ENCODE assay signal across 18 cellular contexts in the genomic region with DNA sequence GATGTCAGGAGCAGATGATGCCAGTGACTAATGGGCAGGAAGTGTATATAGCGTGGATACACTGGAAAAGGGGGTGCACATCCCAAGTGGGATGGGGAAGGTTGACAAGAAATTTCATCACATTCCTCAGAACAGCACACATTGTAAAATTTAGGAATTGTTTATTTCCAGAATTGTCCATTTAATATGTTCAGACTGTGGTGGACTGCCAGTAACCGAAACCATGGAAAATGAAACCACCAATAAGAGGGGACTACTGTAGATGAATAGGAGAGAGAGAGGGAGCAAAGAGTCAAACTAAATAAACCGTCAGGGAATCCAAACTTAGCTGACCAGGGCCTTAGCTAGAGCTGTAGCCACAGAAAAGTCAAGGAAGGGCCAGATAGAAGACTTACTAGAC.
A peak's percentile ranks its signal among the peaks of the same experiment; 100 is the strongest.
DNase-seq lines count a peak whose midpoint lies in the region; ATAC-seq, FAIRE-seq and TF ChIP-seq lines count a peak whose summit lies in the region.
"Had no signal": no experiment of that assay in that cellular context is flagged by ENCODE, and none has a peak within 500 bp of the region (broad histone marks: within the 10 kb centered on the region; RNA-seq: fewer than 3 reads in every experiment).

No MANE protein-coding gene starts in this region.

- no peak overlapping the region for H3K27ac ChIP-seq in SK-N-SH (ENCODE audit: low read depth in 2 of 2, low read length in 1 of 2)
- H3K27ac ChIP-seq: 22Rv1; BLaER1 treated with 17β-estradiol and CSF1 and Interleukin-3, amounts not matched to agents 10 nM and 100 nM had no signal

- H3K27me3 ChIP-seq in SK-N-SH (ENCODE audit: insufficient read depth): no peaks in the 10 kb centered on the region
- H3K27me3 ChIP-seq: BLaER1 treated with 17β-estradiol and CSF1 and Interleukin-3, amounts not matched to agents 10 nM and 100 nM had no signal

- peak overlapping the region; percentile 54; the same call in 1 of the 2 replicates for H2AFZ ChIP-seq in SK-N-SH (ENCODE audit: low read depth)

- H3K79me2 ChIP-seq in SK-N-SH (ENCODE audit: insufficient read depth): no peaks in the 10 kb centered on the region

- no peaks in the 10 kb centered on the region for H3K9me2 ChIP-seq in SK-N-SH

- H3K36me3 ChIP-seq in SK-N-SH (replicated peaks in 1 of 2; ENCODE audit: control insufficient read depth in 1 of 2, insufficient read depth in 2 of 2, low read length in 1 of 2): no peaks in the 10 kb centered on the region
- H3K36me3 ChIP-seq: BLaER1 treated with 17β-estradiol and CSF1 and Interleukin-3, amounts not matched to agents 10 nM and 100 nM had no signal

- DNase-seq in AG09319 (ENCODE audit: extremely low read depth, low read depth): peak; percentile 15
- DNase-seq in HFFc6: no peak
- no peak for DNase-seq in SK-N-SH
- peak; percentile 75 for DNase-seq in fibroblast of peridontal ligament (ENCODE audit: extremely low read depth)
- no peak for DNase-seq in GM19238 (ENCODE audit: insufficient read length, low spot score)
- no peak for DNase-seq in effector CD8-positive, alpha-beta T cell (lab: John Stamatoyannopoulos, UW)
- no peak for DNase-seq in urothelium cell line (ENCODE audit: low spot score)
- DNase-seq: Calu3; CD4-positive, CD25-positive, alpha-beta regulatory T cell; DMS 273 treated with DMSO at 0.1 percent for 48 hours; DMS79; EL; GDM1 had no signal

- TF ChIP-seq RAD21 in SK-N-SH (IDR thresholded peaks at IDR 0.05; ENCODE audit: low read length): no peak

- 0 out of 2 replicates have a peak overlapping the region, but pooled peaks have one; percentile 21 for H3K4me2 ChIP-seq in SK-N-SH

- no peak for TF ChIP-seq CTCF in AG09319 (IDR thresholded peaks at IDR 0.05; ENCODE audit: low read depth, low read length)
- TF ChIP-seq CTCF in HFFc6 (IDR thresholded peaks at IDR 0.05): no peak
- no peak for TF ChIP-seq CTCF in SK-N-SH (IDR thresholded peaks at IDR 0.05)

- ATAC-seq in HG03520 (IDR thresholded peaks at IDR 0.05; ENCODE audit: unreplicated experiment): no peak
- ATAC-seq: HCT116 had no signal

- CTCF ChIA-PET in SK-N-SH (lab: Yijun Ruan, JAX): no interaction called here

- no peaks in the 10 kb centered on the region for H3K36me3 Mint-ChIP-seq in HFFc6 (ENCODE audit: low read depth)
- H3K36me3 Mint-ChIP-seq: CD4-positive, CD25-positive, alpha-beta regulatory T cell had no signal

- no peaks in the 10 kb centered on the region for H3K4me1 ChIP-seq in SK-N-SH (ENCODE audit: control insufficient read depth in 1 of 2, insufficient read depth in 2 of 2, low read depth in 1 of 2, low read length in 1 of 2)

- no peaks in the 10 kb centered on the region for H3K9me3 ChIP-seq in SK-N-SH
- H3K9me3 ChIP-seq: BLaER1 treated with 17β-estradiol and CSF1 and Interleukin-3, amounts not matched to agents 10 nM and 100 nM had no signal

- no peaks in the 10 kb centered on the region for H4K20me1 ChIP-seq in SK-N-SH (ENCODE audit: insufficient read depth)
- H4K20me1 ChIP-seq: BLaER1 treated with 17β-estradiol and CSF1 and Interleukin-3, amounts not matched to agents 10 nM and 100 nM had no signal

- H3K4me1 Mint-ChIP-seq in HFFc6 (ENCODE audit: low read depth): peaks cover 9% of the 10 kb centered on the region
- H3K4me1 Mint-ChIP-seq: CD4-positive, CD25-positive, alpha-beta regulatory T cell had no signal

- no peak for FAIRE-seq in urothelium cell line (lab: Jason Lieb, UNC)
- FAIRE-seq: GM12892 had no signal

- 0 out of 4 replicates have a peak overlapping the region, but pooled peaks of 1 of the 2 experiments have one; percentile 23 for H3K4me3 ChIP-seq in SK-N-SH (ENCODE audit: low read depth in 2 of 2, low read length in 1 of 2)
- H3K4me3 ChIP-seq: BLaER1 treated with 17β-estradiol and CSF1 and Interleukin-3, amounts not matched to agents 10 nM and 100 nM had no signal

- peak overlapping the region; percentile 17; the same call in 1 of the 2 replicates for H3K4me3 Mint-ChIP-seq in HFFc6
- H3K4me3 Mint-ChIP-seq: CD4-positive, CD25-positive, alpha-beta regulatory T cell had no signal

- no peak overlapping the region for H3K27ac Mint-ChIP-seq in HFFc6
- H3K27ac Mint-ChIP-seq: CD4-positive, CD25-positive, alpha-beta regulatory T cell had no signal

- peaks cover 2% of the 10 kb centered on the region; the same call in 1 of the 2 replicates for H3K27me3 Mint-ChIP-seq in HFFc6 (ENCODE audit: insufficient read depth)

- 33% methylated on average over 3 of the region's 3 CpGs for WGBS in SK-N-SH (ENCODE audit: low lambda C conversion rate)

- H3K9ac ChIP-seq in SK-N-SH: no peak overlapping the region
- H3K9ac ChIP-seq: BLaER1 treated with 17β-estradiol and CSF1 and Interleukin-3, amounts not matched to agents 10 nM and 100 nM had no signal

- TF ChIP-seq EP300 in SK-N-SH (IDR thresholded peaks at IDR 0.05; ENCODE audit: borderline replicate concordance in 1 of 2, low read depth in 1 of 2, low read length in 1 of 2): no peak

- POLR2A ChIA-PET in SK-N-SH (lab: Yijun Ruan, JAX): no interaction called here

- no peaks in the 10 kb centered on the region for H3K9me3 Mint-ChIP-seq in HFFc6

- H3F3A ChIP-seq in SK-N-SH (replicated peaks; ENCODE audit: insufficient read depth): no peaks in the 10 kb centered on the region

TF ChIP-seq in SK-N-SH, 30 proteins besides CTCF, POLR2A, EP300 and RAD21:
- TF ChIP-seq ELF1 (IDR thresholded peaks at IDR 0.05): no peak
- no peak for TF ChIP-seq POLR2AphosphoS5 (IDR thresholded peaks at IDR 0.05; ENCODE audit: low read depth, low read length)
- no peak for TF ChIP-seq RFX5 (IDR thresholded peaks at IDR 0.05; ENCODE audit: low read length)
- TF ChIP-seq RCOR1 (IDR thresholded peaks at IDR 0.05; ENCODE audit: low read length): no peak
- TF ChIP-seq FOXM1 (IDR thresholded peaks at IDR 0.05; ENCODE audit: low read depth): no peak
- TF ChIP-seq, protein P1, sequence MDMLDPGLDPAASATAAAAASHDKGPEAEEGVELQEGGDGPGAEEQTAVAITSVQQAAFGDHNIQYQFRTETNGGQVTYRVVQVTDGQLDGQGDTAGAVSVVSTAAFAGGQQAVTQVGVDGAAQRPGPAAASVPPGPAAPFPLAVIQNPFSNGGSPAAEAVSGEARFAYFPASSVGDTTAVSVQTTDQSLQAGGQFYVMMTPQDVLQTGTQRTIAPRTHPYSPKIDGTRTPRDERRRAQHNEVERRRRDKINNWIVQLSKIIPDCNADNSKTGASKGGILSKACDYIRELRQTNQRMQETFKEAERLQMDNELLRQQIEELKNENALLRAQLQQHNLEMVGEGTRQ (IDR thresholded peaks at IDR 0.05; ENCODE audit: borderline replicate concordance, low read depth, low read length): no peak
- TF ChIP-seq, protein P2, sequence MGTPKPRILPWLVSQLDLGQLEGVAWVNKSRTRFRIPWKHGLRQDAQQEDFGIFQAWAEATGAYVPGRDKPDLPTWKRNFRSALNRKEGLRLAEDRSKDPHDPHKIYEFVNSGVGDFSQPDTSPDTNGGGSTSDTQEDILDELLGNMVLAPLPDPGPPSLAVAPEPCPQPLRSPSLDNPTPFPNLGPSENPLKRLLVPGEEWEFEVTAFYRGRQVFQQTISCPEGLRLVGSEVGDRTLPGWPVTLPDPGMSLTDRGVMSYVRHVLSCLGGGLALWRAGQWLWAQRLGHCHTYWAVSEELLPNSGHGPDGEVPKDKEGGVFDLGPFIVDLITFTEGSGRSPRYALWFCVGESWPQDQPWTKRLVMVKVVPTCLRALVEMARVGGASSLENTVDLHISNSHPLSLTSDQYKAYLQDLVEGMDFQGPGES (IDR thresholded peaks at IDR 0.05; ENCODE audit: low read depth, low read length): no peak
- TF ChIP-seq YY1 (IDR thresholded peaks at IDR 0.05; ENCODE audit: low read depth): no peak
- TF ChIP-seq MXI1 (IDR thresholded peaks at IDR 0.05; ENCODE audit: low read depth, low read length): no peak
- no peak for TF ChIP-seq TCF12 (IDR thresholded peaks at IDR 0.05)
- no peak for TF ChIP-seq TAF1 (IDR thresholded peaks at IDR 0.05; ENCODE audit: borderline replicate concordance, low read depth, low read length)
- TF ChIP-seq MEF2A (IDR thresholded peaks at IDR 0.05; ENCODE audit: borderline replicate concordance, low read depth): no peak
- no peak for TF ChIP-seq EZH2phosphoT487 (IDR thresholded peaks at IDR 0.05; ENCODE audit: borderline replicate concordance, low read depth)
- TF ChIP-seq, protein P3, sequence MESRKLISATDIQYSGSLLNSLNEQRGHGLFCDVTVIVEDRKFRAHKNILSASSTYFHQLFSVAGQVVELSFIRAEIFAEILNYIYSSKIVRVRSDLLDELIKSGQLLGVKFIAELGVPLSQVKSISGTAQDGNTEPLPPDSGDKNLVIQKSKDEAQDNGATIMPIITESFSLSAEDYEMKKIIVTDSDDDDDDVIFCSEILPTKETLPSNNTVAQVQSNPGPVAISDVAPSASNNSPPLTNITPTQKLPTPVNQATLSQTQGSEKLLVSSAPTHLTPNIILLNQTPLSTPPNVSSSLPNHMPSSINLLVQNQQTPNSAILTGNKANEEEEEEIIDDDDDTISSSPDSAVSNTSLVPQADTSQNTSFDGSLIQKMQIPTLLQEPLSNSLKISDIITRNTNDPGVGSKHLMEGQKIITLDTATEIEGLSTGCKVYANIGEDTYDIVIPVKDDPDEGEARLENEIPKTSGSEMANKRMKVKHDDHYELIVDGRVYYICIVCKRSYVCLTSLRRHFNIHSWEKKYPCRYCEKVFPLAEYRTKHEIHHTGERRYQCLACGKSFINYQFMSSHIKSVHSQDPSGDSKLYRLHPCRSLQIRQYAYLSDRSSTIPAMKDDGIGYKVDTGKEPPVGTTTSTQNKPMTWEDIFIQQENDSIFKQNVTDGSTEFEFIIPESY (IDR thresholded peaks at IDR 0.05; ENCODE audit: borderline replicate concordance, low read depth): no peak
- no peak for TF ChIP-seq GATA2 (CRISPR knock-in tag; IDR thresholded peaks at IDR 0.05)
- TF ChIP-seq TEAD4 (IDR thresholded peaks at IDR 0.05; ENCODE audit: borderline replicate concordance, insufficient read depth): no peak
- TF ChIP-seq, protein P4, sequence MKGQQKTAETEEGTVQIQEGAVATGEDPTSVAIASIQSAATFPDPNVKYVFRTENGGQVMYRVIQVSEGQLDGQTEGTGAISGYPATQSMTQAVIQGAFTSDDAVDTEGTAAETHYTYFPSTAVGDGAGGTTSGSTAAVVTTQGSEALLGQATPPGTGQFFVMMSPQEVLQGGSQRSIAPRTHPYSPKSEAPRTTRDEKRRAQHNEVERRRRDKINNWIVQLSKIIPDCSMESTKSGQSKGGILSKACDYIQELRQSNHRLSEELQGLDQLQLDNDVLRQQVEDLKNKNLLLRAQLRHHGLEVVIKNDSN (IDR thresholded peaks at IDR 0.05; ENCODE audit: borderline replicate concordance, low read depth): no peak
- TF ChIP-seq JUND (IDR thresholded peaks at IDR 0.05): no peak
- no peak for TF ChIP-seq FOXJ3 (CRISPR knock-in tag; IDR thresholded peaks at IDR 0.05)

Comparison
In these comparisons a context has a peak if more than half of its experiments do, and no peak if none do; other contexts are left out.
1. DNase-seq: peak in AG09319 (single experiment) and fibroblast of peridontal ligament (single experiment); none in HFFc6 (single experiment), SK-N-SH (single experiment), GM19238 (single experiment), effector CD8-positive, alpha-beta T cell (single experiment) and urothelium cell line (single experiment).